Comparison of ENCODE assay signal across 15 cellular contexts in the genomic region with DNA sequence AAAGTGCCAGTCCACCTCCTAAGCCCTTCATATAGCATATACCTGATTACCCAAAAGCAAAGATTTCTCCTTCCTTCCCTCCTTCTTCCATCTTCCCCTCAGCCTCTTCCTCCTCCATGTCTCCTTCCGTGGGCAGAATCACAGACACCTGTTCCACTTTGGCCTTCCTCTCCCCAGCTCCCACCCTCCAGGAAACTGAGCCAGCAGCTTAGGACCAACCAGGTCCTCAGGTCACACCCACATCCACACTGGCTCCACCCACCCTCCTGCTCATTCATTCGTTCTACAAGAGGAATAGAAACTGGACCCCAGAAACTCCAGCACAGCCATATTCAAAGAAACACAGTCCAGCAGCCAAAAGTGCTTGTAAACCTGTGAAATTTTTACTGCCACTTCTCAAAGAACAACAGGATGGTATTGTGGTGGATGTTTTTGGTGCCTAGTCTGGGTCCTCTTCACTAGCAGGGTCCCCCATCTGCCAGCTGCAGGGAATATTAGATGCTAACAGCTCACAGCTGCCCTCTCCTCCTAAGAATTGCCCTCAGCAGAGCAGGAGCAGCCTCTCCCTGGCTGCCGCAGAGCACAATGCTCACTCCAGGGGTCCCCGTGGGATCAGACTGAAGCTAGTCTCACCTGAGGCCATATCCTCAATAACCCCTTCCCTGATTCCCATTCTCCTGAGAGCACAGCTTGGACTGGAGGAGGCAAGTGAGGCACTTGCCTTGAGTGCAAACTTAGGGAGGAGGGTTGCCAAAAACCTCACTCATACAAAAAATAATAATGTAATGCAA. TPM values are rescaled to one million over a fixed set of nuclear protein-coding genes. Genes with fewer than 3 reads are reported as not detected.
A peak's percentile ranks its signal among the peaks of the same experiment; 100 is the strongest.
DNase-seq lines count a peak whose midpoint lies in the region; ATAC-seq and TF ChIP-seq lines count a peak whose summit lies in the region.
"Had no signal": no experiment of that assay in that cellular context is flagged by ENCODE, and none has a peak within 500 bp of the region (broad histone marks: within the 10 kb centered on the region; RNA-seq: fewer than 3 reads in every experiment).

No MANE protein-coding gene starts in this region.

- H3K4me2 ChIP-seq in mammary epithelial cell (ENCODE audit: insufficient read depth, low read depth, low read length) = no peak overlapping the region

- no peak overlapping the region for H3K4me3 ChIP-seq in mammary epithelial cell (replicated peaks in 1 of 3; ENCODE audit: insufficient read depth in 1 of 3, low read depth in 2 of 3, low read length in 3 of 3)
- H3K4me3 ChIP-seq: uterus had no signal

- peaks cover 35% of the 10 kb centered on the region for H3K4me1 Mint-ChIP-seq in nephron progenitor cell
- peaks cover 10% of the 10 kb centered on the region for H3K4me1 Mint-ChIP-seq in activated CD4-positive, alpha-beta memory T cell treated with anti-CD3 and anti-CD28 coated beads, Interleukin-2, amount 10 ng/mL, durations not matched to agents 7 days and 5 days

- POLR2A ChIA-PET in activated CD4-positive, alpha-beta memory T cell treated with anti-CD3 and anti-CD28 coated beads, Interleukin-2, amount 10 ng/mL, durations not matched to agents 7 days and 5 days (lab: Charles Lee) = no interaction called here

- no peaks in the 10 kb centered on the region for H3K36me3 ChIP-seq in mammary epithelial cell (ENCODE audit: insufficient read depth, low read length)
- H3K36me3 ChIP-seq: uterus had no signal

- H3K27ac ChIP-seq in mammary epithelial cell (ENCODE audit: insufficient read depth, low read depth, low read length) = no peak overlapping the region
- H3K27ac ChIP-seq: uterus had no signal

- DNase-seq in NOMO-1 (lab: John Stamatoyannopoulos, UW; ENCODE audit: unreplicated experiment in 2 of 2) = peak; percentile 17 to 44
- no peak for DNase-seq in nephron progenitor cell
- DNase-seq in activated CD4-positive, alpha-beta memory T cell treated with anti-CD3 and anti-CD28 coated beads, Interleukin-2, amount 10 ng/mL, durations not matched to agents 7 days and 5 days = no peak
- DNase-seq in GDM1 (lab: John Stamatoyannopoulos, UW) = no peak
- no peak for DNase-seq in mammary epithelial cell
- DNase-seq: activated naive CD4-positive, alpha-beta T cell treated with Interleukin-2 at 50 U/mL for 16 hours; Calu3; central memory CD4-positive, alpha-beta T cell; islet precursor cell; Right ventricle myocardium superior; stimulated activated CD4-positive, alpha-beta T cell treated with anti-CD3 and anti-CD28 coated beads, Interleukin-12 subunit alpha, Interleukin-12 subunit beta, amount 100 ng/mL, for 4 hours; uterus had no signal

- no peaks in the 10 kb centered on the region for H3K9me3 ChIP-seq in mammary epithelial cell (replicated peaks; ENCODE audit: insufficient read depth, low read length)
- H3K9me3 ChIP-seq: uterus had no signal

- no peaks in the 10 kb centered on the region for H4K20me1 ChIP-seq in mammary epithelial cell (ENCODE audit: insufficient read depth, low read length)

- H3K9me3 Mint-ChIP-seq in nephron progenitor cell = no peaks in the 10 kb centered on the region
- no peaks in the 10 kb centered on the region for H3K9me3 Mint-ChIP-seq in activated CD4-positive, alpha-beta memory T cell treated with anti-CD3 and anti-CD28 coated beads, Interleukin-2, amount 10 ng/mL, durations not matched to agents 7 days and 5 days
- H3K9me3 Mint-ChIP-seq: nephron had no signal

- no peak overlapping the region for H3K4me3 Mint-ChIP-seq in nephron progenitor cell
- H3K4me3 Mint-ChIP-seq in activated CD4-positive, alpha-beta memory T cell treated with anti-CD3 and anti-CD28 coated beads, Interleukin-2, amount 10 ng/mL, durations not matched to agents 7 days and 5 days = no peak overlapping the region
- H3K4me3 Mint-ChIP-seq: nephron had no signal

- TF ChIP-seq CTCF in nephron progenitor cell (IDR thresholded peaks at IDR 0.05) = no peak
- no peak for TF ChIP-seq CTCF in mammary epithelial cell (conservative IDR thresholded peaks at IDR 0.05 in 1 of 2, IDR thresholded peaks at IDR 0.05 in 1 of 2; ENCODE audit: extremely low read depth in 1 of 2, insufficient read depth in 1 of 2, low read depth in 1 of 2, low read length in 2 of 2)

- CTCF ChIA-PET in activated CD4-positive, alpha-beta memory T cell treated with anti-CD3 and anti-CD28 coated beads, Interleukin-2, amount 10 ng/mL, durations not matched to agents 7 days and 5 days (lab: Charles Lee) = no interaction called here
- CTCF ChIA-PET in mammary epithelial cell (lab: Charles Lee; ENCODE audit: low non-redundant PET) = no interaction called here

- intact Hi-C loops in mammary epithelial cell (cut with micrococcal nuclease) = no loop called here

- WGBS in mammary epithelial cell (ENCODE audit: low coverage, missing lambda C conversion rate) = 57% methylated on average over 4 of the region's 4 CpGs

- in situ Hi-C loops in mammary epithelial cell (cut with MboI; ENCODE audit: low sequenced_read_pairs in 2 of 2) = no loop called here

- H3K27me3 ChIP-seq in mammary epithelial cell (ENCODE audit: insufficient read depth, low read length) = peaks cover 5% of the 10 kb centered on the region
- H3K27me3 ChIP-seq: uterus had no signal

- peaks cover 5% of the 10 kb centered on the region for H3K27me3 Mint-ChIP-seq in nephron progenitor cell (ENCODE audit: low read depth, poor library complexity)
- peaks cover 25% of the 10 kb centered on the region for H3K27me3 Mint-ChIP-seq in activated CD4-positive, alpha-beta memory T cell treated with anti-CD3 and anti-CD28 coated beads, Interleukin-2, amount 10 ng/mL, durations not matched to agents 7 days and 5 days

- H3K27ac Mint-ChIP-seq in nephron progenitor cell = peak overlapping the region; percentile 7
- H3K27ac Mint-ChIP-seq in activated CD4-positive, alpha-beta memory T cell treated with anti-CD3 and anti-CD28 coated beads, Interleukin-2, amount 10 ng/mL, durations not matched to agents 7 days and 5 days = no peak overlapping the region
- H3K27ac Mint-ChIP-seq: nephron had no signal

- ATAC-seq in GM18519 (IDR thresholded peaks at IDR 0.05; ENCODE audit: low FRiP score, unreplicated experiment) = peak; percentile 49
- ATAC-seq in GM21786 (IDR thresholded peaks at IDR 0.05; ENCODE audit: unreplicated experiment) = peak; percentile 72

- H3K79me2 ChIP-seq in mammary epithelial cell (ENCODE audit: insufficient read depth, low read length) = no peaks in the 10 kb centered on the region

- BruUV-seq in mammary epithelial cell (replicated peaks; lab: Mats Ljungman, UMichigan) = no TSS peak

- dilution Hi-C loops in mammary epithelial cell (cut with HindIII; ENCODE audit: low sequenced_read_pairs) = no loop called here

- H3K4me1 ChIP-seq in mammary epithelial cell (ENCODE audit: insufficient read depth, low read length) = no peaks in the 10 kb centered on the region
- H3K4me1 ChIP-seq: uterus had no signal

- H2AFZ ChIP-seq in mammary epithelial cell (ENCODE audit: low read depth, low read length) = no peak overlapping the region

- H3K36me3 Mint-ChIP-seq in nephron progenitor cell (ENCODE audit: low read depth) = no peaks in the 10 kb centered on the region
- no peaks in the 10 kb centered on the region for H3K36me3 Mint-ChIP-seq in activated CD4-positive, alpha-beta memory T cell treated with anti-CD3 and anti-CD28 coated beads, Interleukin-2, amount 10 ng/mL, durations not matched to agents 7 days and 5 days (ENCODE audit: low read depth)

- no peak overlapping the region for H3K9ac ChIP-seq in mammary epithelial cell (ENCODE audit: insufficient read depth, low read length)

RNA-seq across cellular contexts. Expression of gene CMKLR1, which starts 18.4 kb away (rescaled TPM):
- total RNA-seq in activated CD4-positive, alpha-beta memory T cell treated with anti-CD3 and anti-CD28 coated beads, Interleukin-2, amount 10 ng/mL, durations not matched to agents 7 days and 5 days = not detected
- under 1 TPM in 1 of 2 donors, not detected in 1; 0.33 TPM for total RNA-seq in mammary epithelial cell
- not detected for polyA plus RNA-seq in mammary epithelial cell
- polyA minus RNA-seq in mammary epithelial cell = not detected
- total RNA-seq: Calu3 had no signal

Comparison
In these comparisons a context has a peak if more than half of its experiments do, and no peak if none do; other contexts are left out.
1. DNase-seq: peak in NOMO-1 (2 of 2); none in nephron progenitor cell (single experiment), activated CD4-positive, alpha-beta memory T cell treated with anti-CD3 and anti-CD28 coated beads, Interleukin-2, amount 10 ng/mL, durations not matched to agents 7 days and 5 days (single experiment), GDM1 (single experiment) and mammary epithelial cell (single experiment).